ENCODE assay signal across 35 cellular contexts in the genomic region with DNA sequence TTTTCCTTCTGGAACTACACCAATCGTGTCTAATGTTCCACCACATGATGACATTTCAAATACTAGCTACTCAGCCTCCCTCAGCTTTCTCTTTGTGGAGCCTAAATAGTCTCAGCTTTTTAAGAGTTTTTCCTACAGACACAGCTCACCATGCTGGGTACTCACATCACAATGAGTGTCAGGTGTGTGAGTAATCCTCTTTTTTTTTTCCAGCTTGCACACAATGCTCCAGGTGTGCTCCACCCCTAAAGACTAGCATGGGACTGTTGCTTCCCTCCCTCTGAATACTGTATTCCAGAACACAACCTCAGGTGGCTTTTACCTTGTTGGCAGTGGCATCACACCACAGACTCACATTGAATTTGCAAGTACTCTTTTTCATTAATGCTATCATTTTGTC. TPM values are rescaled to one million over a fixed set of nuclear protein-coding genes. Genes with fewer than 3 reads are reported as not detected.
"Had no signal": no experiment of that assay in that cellular context is flagged by ENCODE, and none has a peak within 500 bp of the region (broad histone marks: within the 10 kb centered on the region; RNA-seq: fewer than 3 reads in every experiment).

No MANE protein-coding gene starts in this region.

- H3K4me1 ChIP-seq: pancreas, prostate gland had no signal

- H3K36me3 ChIP-seq: pancreas, prostate gland, thoracic aorta had no signal

- H3K27ac ChIP-seq: pancreas, prostate gland, skin epidermis, thoracic aorta had no signal

- H3K9me3 ChIP-seq: pancreas, prostate gland, thoracic aorta had no signal

- H3K4me3 ChIP-seq: pancreas, prostate gland, skin epidermis, thoracic aorta had no signal

- FAIRE-seq: endometrium, pancreas, urothelium cell line had no signal

- H3K27me3 ChIP-seq: pancreas had no signal

- DNase-seq: activated CD4-positive, alpha-beta memory T cell treated with anti-CD3 and anti-CD28 coated beads, Interleukin-2, amount 10 ng/mL, durations not matched to agents 7 days and 5 days; activated CD4-positive, alpha-beta T cell treated with anti-CD3 and anti-CD28 coated beads, Interleukin-2, amount 10 ng/mL, durations not matched to agents 7 days and 5 days; activated CD4-positive, CD25-positive, alpha-beta regulatory T cell treated with anti-CD3 and anti-CD28 coated beads, Interleukin-2, amount 50 U/mL, for 72 hours; activated gamma-delta T cell treated with Interleukin-2 at 50 U/mL for 16 hours; activated naive CD8-positive, alpha-beta T cell treated with anti-CD3 and anti-CD28 coated beads, Interleukin-2, amount 50 U/mL, for 24 hours; activated T-cell treated with anti-CD3 and anti-CD28 coated beads, Interleukin-2, amount 50 U/mL, for 4 hours; amygdala; central memory CD4-positive, alpha-beta T cell; effector CD4-positive, alpha-beta T cell; erythroblast; head of caudate nucleus; hypothalamus; immature natural killer cell; midbrain; naive thymus-derived CD4-positive, alpha-beta T cell; pancreas; retina; stimulated activated CD4-positive, alpha-beta T cell treated with anti-CD3 and anti-CD28 coated beads, Interleukin-12 subunit alpha, Interleukin-12 subunit beta, amount 100 ng/mL, for 4 hours; stimulated activated CD4-positive, alpha-beta T cell treated with anti-CD3 and anti-CD28 coated beads, Interleukin-4, amount 100 ng/mL, for 1 hour; stimulated activated naive CD8-positive, alpha-beta T cell treated with anti-CD3 and anti-CD28 coated beads, Interleukin-15, Interleukin-2, amounts not matched to agents 100 U/mL and 50 U/mL, for 24 hours; T-helper 17 cell; T1000; trophoblast cell had no signal

RNA-seq across cellular contexts. Expression of a gene that starts 11.7 kb away (rescaled TPM):
- total RNA-seq: activated CD4-positive, alpha-beta memory T cell treated with anti-CD3 and anti-CD28 coated beads, Interleukin-2, amount 10 ng/mL, durations not matched to agents 7 days and 5 days; activated CD4-positive, alpha-beta T cell treated with anti-CD3 and anti-CD28 coated beads, Interleukin-2, amount 10 ng/mL, durations not matched to agents 7 days and 5 days; activated T-helper 17 cell treated with anti-CD3 and anti-CD28 coated beads, Interleukin-2, amount 50 U/mL, for 72 hours; fibroblast of villous mesenchyme; lower leg skin; naive thymus-derived CD4-positive, alpha-beta T cell; pancreas; sciatic nerve; T-helper 17 cell; thoracic aorta had no signal
- polyA plus RNA-seq: immature natural killer cell; naive thymus-derived CD4-positive, alpha-beta T cell; neural cell; pancreas had no signal

RNA-seq across cellular contexts. Expression of a gene that starts 14.1 kb away (rescaled TPM):
- total RNA-seq: activated CD4-positive, alpha-beta memory T cell treated with anti-CD3 and anti-CD28 coated beads, Interleukin-2, amount 10 ng/mL, durations not matched to agents 7 days and 5 days; activated CD4-positive, alpha-beta T cell treated with anti-CD3 and anti-CD28 coated beads, Interleukin-2, amount 10 ng/mL, durations not matched to agents 7 days and 5 days; activated T-cell treated with anti-CD3 and anti-CD28 coated beads, Interleukin-2, amount 50 U/mL, for 4 hours; activated T-helper 17 cell treated with anti-CD3 and anti-CD28 coated beads, Interleukin-2, amount 50 U/mL, for 72 hours; fibroblast of lung; fibroblast of villous mesenchyme; kidney epithelial cell; lower leg skin; naive thymus-derived CD4-positive, alpha-beta T cell; pancreas; sciatic nerve; T-helper 17 cell; thoracic aorta had no signal
- polyA plus RNA-seq: fibroblast of lung; immature natural killer cell; naive thymus-derived CD4-positive, alpha-beta T cell; neural cell; pancreas had no signal

RNA-seq across cellular contexts. Expression of a gene that starts 40.0 kb away (rescaled TPM):
- polyA plus RNA-seq: neural cell had no signal
